In the genomic region with DNA sequence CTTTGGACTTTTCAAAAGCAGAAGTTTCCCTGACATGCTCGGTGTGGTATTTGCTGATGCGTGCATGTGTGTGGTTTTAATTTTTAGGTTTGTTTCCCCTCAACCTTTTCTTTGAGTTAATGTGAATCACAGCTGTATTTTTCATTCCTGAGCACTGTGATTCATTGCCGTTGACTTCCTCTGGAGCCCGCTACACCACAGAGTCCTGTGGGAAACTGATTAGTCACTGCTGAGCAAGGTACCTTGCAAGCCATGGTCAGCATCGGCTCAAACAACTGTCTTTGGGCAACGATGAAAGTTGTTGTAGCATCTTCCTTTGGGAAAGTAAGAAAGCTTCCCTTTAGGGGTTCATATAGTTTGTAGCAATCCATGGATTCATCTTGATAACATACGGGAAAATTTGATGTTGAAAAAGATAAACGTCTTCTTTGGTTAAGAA, we compare ENCODE assay signal across 8 cellular contexts. TPM values are rescaled to one million over a fixed set of nuclear protein-coding genes. Genes with fewer than 3 reads are reported as not detected.
A peak's percentile ranks its signal among the peaks of the same experiment; 100 is the strongest.
DNase-seq lines count a peak whose midpoint lies in the region; ATAC-seq and TF ChIP-seq lines count a peak whose summit lies in the region.
"Had no signal": no experiment of that assay in that cellular context is flagged by ENCODE, and none has a peak within 500 bp of the region (broad histone marks: within the 10 kb centered on the region; RNA-seq: fewer than 3 reads in every experiment).

No MANE protein-coding gene starts in this region.

- intact Hi-C loops in heart right ventricle (cut with DNase I): loop anchor here in 3 of 10 donors (5.0 kb wide), 1 partner anchor 72 kb away; no protein-coding TSS in a partner anchor

- peak; percentile 98 for DNase-seq in HFFc6
- DNase-seq in T1000 (lab: John Stamatoyannopoulos, UW): peak; percentile 76
- peak in 1 of 2 donors; percentile 60 for DNase-seq in heart right ventricle
- DNase-seq in stimulated activated naive B cell treated with anti-CD40 and anti-IgM and Interleukin-4, amounts not matched to agents 10 μg/mL and 1 μg/mL and 100 μg/mL, for 72 hours: peak; percentile 63
- no peak for DNase-seq in GM19238 (ENCODE audit: insufficient read length, low spot score)
- no peak for DNase-seq in DMS114 treated with DMSO at 0.1 percent for 48 hours (lab: John Stamatoyannopoulos, UW; ENCODE audit: unreplicated experiment)
- DNase-seq in effector CD8-positive, alpha-beta T cell (lab: John Stamatoyannopoulos, UW): no peak
- DNase-seq: NCI-H1694 treated with DMSO at 0.1 percent for 48 hours had no signal

- no peak overlapping the region for H3K4me3 ChIP-seq in heart right ventricle

- 0 out of 2 replicates have a peak, but pooled peaks cover 9% of the 10 kb centered on the region for H3K9me3 Mint-ChIP-seq in HFFc6
- no peaks in the 10 kb centered on the region for H3K9me3 Mint-ChIP-seq in stimulated activated naive B cell treated with anti-CD40 and anti-IgM and Interleukin-4, amounts not matched to agents 10 μg/mL and 1 μg/mL and 100 μg/mL, for 72 hours

- H3K9me3 ChIP-seq in heart right ventricle: peaks cover 0 to 13% (median 0%) of the 10 kb centered on the region in 11 donors

- H3K27ac Mint-ChIP-seq in HFFc6: peak overlapping the region; percentile 98
- H3K27ac Mint-ChIP-seq in stimulated activated naive B cell treated with anti-CD40 and anti-IgM and Interleukin-4, amounts not matched to agents 10 μg/mL and 1 μg/mL and 100 μg/mL, for 72 hours: peak overlapping the region; percentile 31

- H3K36me3 Mint-ChIP-seq in HFFc6 (ENCODE audit: low read depth): peaks cover 16% of the 10 kb centered on the region
- no peaks in the 10 kb centered on the region for H3K36me3 Mint-ChIP-seq in stimulated activated naive B cell treated with anti-CD40 and anti-IgM and Interleukin-4, amounts not matched to agents 10 μg/mL and 1 μg/mL and 100 μg/mL, for 72 hours

- 0 out of 2 replicates have a peak, but pooled peaks cover 4% of the 10 kb centered on the region for H3K27me3 Mint-ChIP-seq in HFFc6 (ENCODE audit: insufficient read depth)
- no peaks in the 10 kb centered on the region for H3K27me3 Mint-ChIP-seq in stimulated activated naive B cell treated with anti-CD40 and anti-IgM and Interleukin-4, amounts not matched to agents 10 μg/mL and 1 μg/mL and 100 μg/mL, for 72 hours

- peak overlapping the region; percentile 11 to 90 (median 60) for H3K27ac ChIP-seq in heart right ventricle

- no peaks in the 10 kb centered on the region for H3K27me3 ChIP-seq in heart right ventricle

- H3K36me3 ChIP-seq in heart right ventricle: peaks cover 0 to 7% (median 0%) of the 10 kb centered on the region in 9 donors

- 29 to 40% methylated on average over 8 of the region's 8 CpGs for WGBS in heart right ventricle, 2 donors

- H3K4me3 Mint-ChIP-seq in HFFc6: peak overlapping the region; percentile 75
- H3K4me3 Mint-ChIP-seq in stimulated activated naive B cell treated with anti-CD40 and anti-IgM and Interleukin-4, amounts not matched to agents 10 μg/mL and 1 μg/mL and 100 μg/mL, for 72 hours: peak overlapping the region; percentile 43 to 50

- ATAC-seq in heart right ventricle: peak; percentile 82 to 96 (median 92)
- ATAC-seq in stimulated activated naive B cell treated with anti-CD40 and anti-IgM and Interleukin-4, amounts not matched to agents 10 μg/mL and 1 μg/mL and 100 μg/mL, for 72 hours (replicated peaks): peak; percentile 94 to 95

- TF ChIP-seq CTCF in HFFc6 (IDR thresholded peaks at IDR 0.05): no peak
- TF ChIP-seq CTCF in heart right ventricle (IDR thresholded peaks at IDR 0.05): peak in 4 of 9 donors; percentile 20 to 38 (median 26)

- H3K4me1 ChIP-seq in heart right ventricle: peaks cover 4 to 68% (median 55%) of the 10 kb centered on the region in 9 donors

- H3K4me1 Mint-ChIP-seq in HFFc6 (ENCODE audit: low read depth): peaks cover 72% of the 10 kb centered on the region
- peaks cover 29 to 60% of the 10 kb centered on the region in 2 donors for H3K4me1 Mint-ChIP-seq in stimulated activated naive B cell treated with anti-CD40 and anti-IgM and Interleukin-4, amounts not matched to agents 10 μg/mL and 1 μg/mL and 100 μg/mL, for 72 hours

RNA-seq across cellular contexts. Expression of gene RIN2, which starts 57.5 kb away (rescaled TPM):
- total RNA-seq in HFFc6 (2021; fragmentation: NEBNext Ultra II Directional; extraction: Animal tissue kit (Norgen Biotek cat#: 25700)): 10 to 100 TPM; 41.0 to 44.0 (median 43.5) TPM
- 10 to 100 TPM; 42.4 to 66.2 (median 60.6) TPM for total RNA-seq in heart right ventricle
- 10 to 100 TPM in 1 of 2 donors, 1 to 10 TPM in 1; 9.0 to 22.3 TPM for polyA plus RNA-seq in heart right ventricle

Comparison
In these comparisons a context has a peak if more than half of its experiments do, and no peak if none do; other contexts are left out.
1. DNase-seq: peak in HFFc6 (single experiment), T1000 (single experiment) and stimulated activated naive B cell treated with anti-CD40 and anti-IgM and Interleukin-4, amounts not matched to agents 10 μg/mL and 1 μg/mL and 100 μg/mL, for 72 hours (single experiment); none in GM19238 (single experiment), DMS114 treated with DMSO at 0.1 percent for 48 hours (single experiment) and effector CD8-positive, alpha-beta T cell (single experiment).